ENCODE assay signal across 20 cellular contexts in the genomic region with DNA sequence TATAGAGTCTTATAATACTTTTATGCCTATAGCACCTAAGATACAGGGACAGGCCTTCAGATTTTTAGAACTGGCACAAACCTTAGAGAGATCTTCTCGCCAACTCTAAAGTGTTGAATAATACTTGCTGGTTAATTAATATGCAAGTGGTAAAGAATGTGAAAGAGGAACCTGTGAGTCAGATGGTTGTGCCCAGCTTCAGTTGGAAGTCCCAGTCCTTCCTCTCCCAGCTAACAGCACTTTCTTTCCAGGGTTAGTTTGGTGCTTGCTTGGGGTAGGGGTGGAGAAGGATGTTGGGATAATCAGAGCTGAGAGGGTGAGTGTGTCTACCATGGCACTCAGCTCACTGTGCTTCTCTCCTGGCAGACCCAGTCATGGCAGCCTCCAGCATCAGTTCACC. TPM values are rescaled to one million over a fixed set of nuclear protein-coding genes. Genes with fewer than 3 reads are reported as not detected.
DNase-seq lines count a peak whose midpoint lies in the region; ATAC-seq and TF ChIP-seq lines count a peak whose summit lies in the region.
"Had no signal": no experiment of that assay in that cellular context is flagged by ENCODE, and none has a peak within 500 bp of the region (broad histone marks: within the 10 kb centered on the region; RNA-seq: fewer than 3 reads in every experiment).

No MANE protein-coding gene starts in this region.

- 43 to 68% methylated on average over 1 of the region's 1 CpG for WGBS in esophagus, 2 donors

- H3K9me2 ChIP-seq in Loucy (replicated peaks; ENCODE audit: low read depth, low read length), result no peaks in the 10 kb centered on the region

- H3K9me3 Mint-ChIP-seq in activated naive CD8-positive, alpha-beta T cell treated with anti-CD3 and anti-CD28 coated beads for 36 hours, result no peaks in the 10 kb centered on the region
- H3K9me3 Mint-ChIP-seq: activated CD4-positive, alpha-beta T cell treated with anti-CD3 and anti-CD28 coated beads, Interleukin-2, amount 10 ng/mL, durations not matched to agents 24 days and 14 days had no signal

- H3K27me3 ChIP-seq in Loucy (ENCODE audit: insufficient read depth, low read length, poor library complexity, severe bottlenecking), result no peaks in the 10 kb centered on the region
- no peaks in the 10 kb centered on the region for H3K27me3 ChIP-seq in esophagus (ENCODE audit: control insufficient read depth in 1 of 2, insufficient read depth in 2 of 2, low read length in 2 of 2)
- H3K27me3 ChIP-seq in BE2C, result no peaks in the 10 kb centered on the region
- H3K27me3 ChIP-seq: uterus had no signal

- H3K27ac ChIP-seq in esophagus (ENCODE audit: low read depth in 2 of 2, low read length in 1 of 2), result peak overlapping the region; percentile 77 to 85
- H3K27ac ChIP-seq: uterus had no signal

- peaks cover 34% of the 10 kb centered on the region for H3K4me1 Mint-ChIP-seq in activated naive CD8-positive, alpha-beta T cell treated with anti-CD3 and anti-CD28 coated beads for 36 hours

- peaks cover 46% of the 10 kb centered on the region for H3K4me1 ChIP-seq in Loucy (ENCODE audit: insufficient read depth, low read length, poor library complexity, severe bottlenecking)
- H3K4me1 ChIP-seq in esophagus (ENCODE audit: control insufficient read depth in 2 of 2, insufficient read depth in 2 of 2, low read length in 1 of 2), result peaks cover 12 to 34% of the 10 kb centered on the region in 2 donors
- H3K4me1 ChIP-seq in BE2C, result peaks cover 3% of the 10 kb centered on the region; the same call in 1 of the 2 replicates

- H3K79me2 ChIP-seq in Loucy (ENCODE audit: insufficient read depth, low read length), result peaks cover 51% of the 10 kb centered on the region

- no peak for TF ChIP-seq CTCF in Loucy (conservative IDR thresholded peaks at IDR 0.05; ENCODE audit: low read length)
- no peak for TF ChIP-seq CTCF in BE2C (IDR thresholded peaks at IDR 0.05; ENCODE audit: low read depth, low read length)

- no peak overlapping the region for H3K4me3 Mint-ChIP-seq in activated naive CD8-positive, alpha-beta T cell treated with anti-CD3 and anti-CD28 coated beads for 36 hours
- H3K4me3 Mint-ChIP-seq: activated CD4-positive, alpha-beta T cell treated with anti-CD3 and anti-CD28 coated beads, Interleukin-2, amount 10 ng/mL, durations not matched to agents 24 days and 14 days had no signal

- H4K20me1 ChIP-seq in Loucy (ENCODE audit: insufficient read depth, low read length, poor library complexity, severe bottlenecking), result peaks cover 27% of the 10 kb centered on the region

- H3K9ac ChIP-seq in Loucy (ENCODE audit: low read depth, low read length, poor library complexity, severe bottlenecking), result peak overlapping the region; percentile 7

- DNase-seq in AML-193 (lab: John Stamatoyannopoulos, UW) (peak; percentile 55 to 60), BE2C (no peak), amygdala (lab: John Stamatoyannopoulos, UW) (no peak)
- no peak for DNase-seq in activated naive CD8-positive, alpha-beta T cell treated with anti-CD3 and anti-CD28 coated beads for 36 hours
- no peak for DNase-seq in central memory CD4-positive, alpha-beta T cell
- DNase-seq: activated CD4-positive, alpha-beta T cell treated with anti-CD3 and anti-CD28 coated beads, Interleukin-2, amount 10 ng/mL, durations not matched to agents 24 days and 14 days; activated naive CD4-positive, alpha-beta T cell treated with anti-CD3 and anti-CD28 coated beads, Interleukin-2, amount 50 U/mL, for 16 hours; activated T-cell treated with anti-CD3 and anti-CD28 coated beads for 4 hours; NCI-H1105 treated with DMSO at 0.1 percent for 48 hours; occipital lobe; Right ventricle myocardium superior; stimulated activated naive CD8-positive, alpha-beta T cell treated with anti-CD3 and anti-CD28 coated beads, Interleukin-15, Interleukin-2, amounts not matched to agents 100 U/mL and 50 U/mL, for 24 hours; T1000; uterus had no signal

- H3K27me3 Mint-ChIP-seq in activated naive CD8-positive, alpha-beta T cell treated with anti-CD3 and anti-CD28 coated beads for 36 hours, result peaks cover 3% of the 10 kb centered on the region

- H3F3A ChIP-seq in Loucy (ENCODE audit: low read depth), result no peaks in the 10 kb centered on the region

- H3K36me3 Mint-ChIP-seq in activated naive CD8-positive, alpha-beta T cell treated with anti-CD3 and anti-CD28 coated beads for 36 hours, result peaks cover 43% of the 10 kb centered on the region

- peak overlapping the region; percentile 95 for H3K4me2 ChIP-seq in Loucy (ENCODE audit: low read depth, low read length, poor library complexity, severe bottlenecking)

- H3K36me3 ChIP-seq in Loucy (ENCODE audit: insufficient read depth, low read length) (peaks cover 40% of the 10 kb centered on the region; the same call in 1 of the 2 replicates), esophagus (ENCODE audit: control insufficient read depth in 2 of 2, insufficient read depth in 2 of 2, low read length in 1 of 2) (peaks cover 11 to 35% of the 10 kb centered on the region in 2 donors), BE2C (peaks cover 3% of the 10 kb centered on the region; the same call in 1 of the 2 replicates)
- H3K36me3 ChIP-seq: uterus had no signal

- H3K4me3 ChIP-seq in Loucy (ENCODE audit: low read length, poor library complexity, severe bottlenecking) (no peak overlapping the region), esophagus (ENCODE audit: low read depth in 1 of 2, low read length in 2 of 2) (no peak overlapping the region), BE2C (ENCODE audit: low read depth, low read length) (no peak overlapping the region)
- H3K4me3 ChIP-seq: uterus had no signal

- H3K9me3 ChIP-seq in Loucy (ENCODE audit: insufficient read depth, low read depth, low read length) (no peaks in the 10 kb centered on the region), esophagus (ENCODE audit: control insufficient read depth in 2 of 2, insufficient read depth in 1 of 2, low read depth in 1 of 2, low read length in 1 of 2) (no peaks in the 10 kb centered on the region), BE2C (no peaks in the 10 kb centered on the region)
- H3K9me3 ChIP-seq: uterus had no signal

- no peak overlapping the region for H2AFZ ChIP-seq in Loucy (ENCODE audit: low read length)

- no peak for ATAC-seq in HG02623 (IDR thresholded peaks at IDR 0.05; ENCODE audit: unreplicated experiment)
- ATAC-seq: HepG2; stimulated activated naive CD8-positive, alpha-beta T cell treated with anti-CD3 and anti-CD28 coated beads, Interleukin-15, Interleukin-2, amounts not matched to agents 100 U/mL and 50 U/mL, for 24 hours had no signal

- H3K27ac Mint-ChIP-seq in activated naive CD8-positive, alpha-beta T cell treated with anti-CD3 and anti-CD28 coated beads for 36 hours, result peak overlapping the region; percentile 52
- H3K27ac Mint-ChIP-seq: activated CD4-positive, alpha-beta T cell treated with anti-CD3 and anti-CD28 coated beads, Interleukin-2, amount 10 ng/mL, durations not matched to agents 24 days and 14 days had no signal

RNA-seq across cellular contexts. Expression of a gene that starts 4.9 kb away (rescaled TPM):
- 1 to 10 TPM; 1.3 to 1.4 TPM for total RNA-seq in activated naive CD8-positive, alpha-beta T cell treated with anti-CD3 and anti-CD28 coated beads for 36 hours
- polyA plus RNA-seq in esophagus, result 10 to 100 TPM in 1 of 2 donors, 1 to 10 TPM in 1; 8.1 to 37.4 TPM
- 365 TPM for polyA plus RNA-seq in BE2C (2012; ENCODE audit: insufficient read depth, insufficient read length, low read depth)

RNA-seq across cellular contexts. Expression of a gene that starts 5.4 kb away (rescaled TPM):
- total RNA-seq in activated naive CD8-positive, alpha-beta T cell treated with anti-CD3 and anti-CD28 coated beads for 36 hours, result 100 to 1,000 TPM; 109 to 113 TPM
- 100 to 1,000 TPM in 1 of 2 donors, 10 to 100 TPM in 1; 68.4 to 112 TPM for polyA plus RNA-seq in esophagus
- 44.4 TPM for polyA plus RNA-seq in BE2C (2012; ENCODE audit: insufficient read depth, insufficient read length, low read depth)

RNA-seq across cellular contexts. Expression of a gene that starts 12.9 kb away (rescaled TPM):
- 100 to 1,000 TPM; 209 to 213 TPM for total RNA-seq in activated naive CD8-positive, alpha-beta T cell treated with anti-CD3 and anti-CD28 coated beads for 36 hours
- polyA plus RNA-seq in esophagus, result 10 to 100 TPM; 55.1 to 78.2 TPM
- polyA plus RNA-seq in BE2C (2012; ENCODE audit: insufficient read depth, insufficient read length, low read depth), result 213 TPM

RNA-seq across cellular contexts. Expression of a gene that starts 32.7 kb away (rescaled TPM):
- 1 to 10 TPM; 6.3 to 6.9 TPM for total RNA-seq in activated naive CD8-positive, alpha-beta T cell treated with anti-CD3 and anti-CD28 coated beads for 36 hours
- polyA plus RNA-seq in esophagus, result 1 to 10 TPM; 6.5 to 9.7 TPM
- not detected for polyA plus RNA-seq in BE2C (2012; ENCODE audit: insufficient read depth, insufficient read length, low read depth)

RNA-seq across cellular contexts. Expression of a gene that starts 52.0 kb away (rescaled TPM):
- total RNA-seq in activated naive CD8-positive, alpha-beta T cell treated with anti-CD3 and anti-CD28 coated beads for 36 hours, result not detected
- under 1 TPM; 0.06 to 0.08 TPM for polyA plus RNA-seq in esophagus
- polyA plus RNA-seq in BE2C (2012; ENCODE audit: insufficient read depth, insufficient read length, low read depth), result not detected
- total RNA-seq: activated CD4-positive, alpha-beta T cell treated with anti-CD3 and anti-CD28 coated beads, Interleukin-2, amount 10 ng/mL, durations not matched to agents 24 days and 14 days; esophagus mucosa; HepG2; mononuclear cell; occipital lobe; Right ventricle myocardium superior; uterus had no signal

Comparison
In these comparisons a context has a peak if more than half of its experiments do, and no peak if none do; other contexts are left out.
1. DNase-seq: peak in AML-193 (2 of 2); none in activated naive CD8-positive, alpha-beta T cell treated with anti-CD3 and anti-CD28 coated beads for 36 hours (single experiment), central memory CD4-positive, alpha-beta T cell (single experiment), BE2C (single experiment) and amygdala (0 of 56).